Comparison of ENCODE assay signal across 1 cellular context in the genomic region with DNA sequence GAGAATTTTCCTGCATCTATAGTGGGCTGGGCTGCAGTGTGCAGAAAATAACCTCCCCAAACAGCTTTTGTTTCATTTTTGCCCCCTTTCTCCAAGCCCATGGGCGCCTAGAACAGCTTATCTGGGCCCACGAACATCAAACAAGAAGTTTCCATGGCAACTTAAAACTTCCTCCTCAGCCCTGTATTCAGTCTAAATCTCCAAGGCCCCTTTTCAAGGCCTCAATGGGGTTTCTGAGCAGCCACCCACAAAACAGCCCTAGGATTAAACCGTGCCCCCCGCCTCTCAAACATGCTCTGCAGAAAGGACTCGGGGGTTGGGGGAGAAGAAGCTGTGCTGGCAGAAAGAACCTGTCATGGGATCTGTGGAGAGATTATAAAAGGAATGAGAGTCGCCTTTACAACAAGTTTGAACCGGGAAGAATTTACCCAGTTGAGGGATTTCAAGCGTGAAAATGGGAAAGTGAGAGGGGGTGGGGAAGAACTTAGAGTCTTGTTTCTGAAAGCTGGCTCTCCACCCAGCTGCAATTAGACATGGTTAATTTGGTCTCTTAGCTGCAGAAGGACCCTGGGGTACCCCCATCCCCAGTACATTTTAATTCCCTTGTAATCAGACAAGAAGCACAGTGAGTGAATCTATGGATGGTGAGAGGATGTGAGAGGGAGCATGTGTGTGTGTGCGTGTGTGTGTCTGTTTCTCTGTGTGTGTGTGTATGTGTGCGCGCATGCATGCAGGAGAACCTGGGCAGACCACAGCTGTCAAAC.
TF ChIP-seq lines count a peak whose summit lies in the region.

No MANE protein-coding gene starts in this region.

TF ChIP-seq in H1, 55 proteins besides CTCF, POLR2A, EP300 and RAD21:
- TF ChIP-seq YY1 (IDR thresholded peaks at IDR 0.05; ENCODE audit: low read depth, low read length) (no peak), SP1 (IDR thresholded peaks at IDR 0.05; ENCODE audit: low read depth, low read length) (0 out of 2 replicates have a peak, but pooled peaks have one; percentile 6), TAF7 (optimal IDR thresholded peaks at IDR 0.05; ENCODE audit: borderline replicate concordance, low read depth, low read length) (no peak), ASH2L (IDR thresholded peaks at IDR 0.05; ENCODE audit: low read length) (peak; percentile 66), RBBP5 (IDR thresholded peaks at IDR 0.05; ENCODE audit: borderline replicate concordance, low read depth, low read length) (no peak)
